ENCODE assay signal across 17 cellular contexts in genomic region chr7:6403907-6404306, GRCh38. TPM values are rescaled to one million over a fixed set of nuclear protein-coding genes. Genes with fewer than 3 reads are reported as not detected.
DNase-seq lines count a peak whose midpoint lies in the region; ATAC-seq and TF ChIP-seq lines count a peak whose summit lies in the region.
"Had no signal": no experiment of that assay in that cellular context is flagged by ENCODE, and none has a peak within 500 bp of the region (broad histone marks: within the 10 kb centered on the region; RNA-seq: fewer than 3 reads in every experiment).

No MANE protein-coding gene starts in this region.

- H3K9me3 Mint-ChIP-seq in activated naive CD8-positive, alpha-beta T cell treated with anti-CD3 and anti-CD28 coated beads, Interleukin-2, amount 10 ng/mL, durations not matched to agents 7 days and 5 days = no peaks in the 10 kb centered on the region
- no peaks in the 10 kb centered on the region for H3K9me3 Mint-ChIP-seq in activated naive CD8-positive, alpha-beta T cell treated with anti-CD3 and anti-CD28 coated beads for 36 hours
- H3K9me3 Mint-ChIP-seq in MCF 10A (ENCODE audit: unreplicated experiment) (no peaks in the 10 kb centered on the region), mesothelial cell of epicardium (no peaks in the 10 kb centered on the region)

- DNase-seq in activated naive CD8-positive, alpha-beta T cell treated with anti-CD3 and anti-CD28 coated beads, Interleukin-2, amount 10 ng/mL, durations not matched to agents 7 days and 5 days = no peak
- DNase-seq in activated naive CD8-positive, alpha-beta T cell treated with anti-CD3 and anti-CD28 coated beads for 36 hours = no peak
- DNase-seq in MCF 10A (ENCODE audit: unreplicated experiment) (no peak), mesothelial cell of epicardium (ENCODE audit: low spot score in 2 of 2, unreplicated experiment in 2 of 2) (no peak), vagina (ENCODE audit: extremely low spot score in 2 of 2) (no peak), NCI-H1417 (lab: John Stamatoyannopoulos, UW) (no peak), midbrain (lab: John Stamatoyannopoulos, UW) (no peak), AG08395 (ENCODE audit: low spot score) (no peak)
- DNase-seq: activated CD4-positive, alpha-beta T cell treated with anti-CD3 and anti-CD28 coated beads, Interleukin-2, amount 50 U/mL, for 1 hour; activated effector memory CD4-positive, alpha-beta T cell treated with Interleukin-2 at 50 U/mL for 16 hours; DMS153; hypothalamus; NCI-H2029 treated with DMSO at 0.1 percent for 48 hours; NCI-H748 treated with DMSO at 0.1 percent for 48 hours; T1000 had no signal

- H3K27me3 Mint-ChIP-seq in activated naive CD8-positive, alpha-beta T cell treated with anti-CD3 and anti-CD28 coated beads, Interleukin-2, amount 10 ng/mL, durations not matched to agents 7 days and 5 days = no peaks in the 10 kb centered on the region
- no peaks in the 10 kb centered on the region for H3K27me3 Mint-ChIP-seq in activated naive CD8-positive, alpha-beta T cell treated with anti-CD3 and anti-CD28 coated beads for 36 hours
- H3K27me3 Mint-ChIP-seq in MCF 10A (ENCODE audit: insufficient read depth, unreplicated experiment) (no peaks in the 10 kb centered on the region), mesothelial cell of epicardium (ENCODE audit: low read depth) (no peaks in the 10 kb centered on the region)

- intact Hi-C loops in MCF 10A (cut with micrococcal nuclease) = no loop called here
- intact Hi-C loops in vagina (cut with DNase I) = no loop called here

- CTCF ChIA-PET in MCF 10A (lab: Yijun Ruan, JAX) = interaction anchor here (1.1 to 1.5 kb wide), 2 partner anchors 18 to 20 kb away, joined by 3 to 4 read pairs; no protein-coding TSS in a partner anchor

- no peaks in the 10 kb centered on the region for H3K27me3 ChIP-seq in vagina

- no peak for TF ChIP-seq POLR2A in vagina (IDR thresholded peaks at IDR 0.05)

- peaks cover 24% of the 10 kb centered on the region for H3K36me3 Mint-ChIP-seq in activated naive CD8-positive, alpha-beta T cell treated with anti-CD3 and anti-CD28 coated beads, Interleukin-2, amount 10 ng/mL, durations not matched to agents 7 days and 5 days
- H3K36me3 Mint-ChIP-seq in activated naive CD8-positive, alpha-beta T cell treated with anti-CD3 and anti-CD28 coated beads for 36 hours = peaks cover 28% of the 10 kb centered on the region
- H3K36me3 Mint-ChIP-seq in MCF 10A (ENCODE audit: insufficient read depth, unreplicated experiment) (peaks cover 89% of the 10 kb centered on the region), mesothelial cell of epicardium (peaks cover 52% of the 10 kb centered on the region)

- TF ChIP-seq CTCF in MCF 10A (IDR thresholded peaks at IDR 0.05; ENCODE audit: unreplicated experiment) (no peak), mesothelial cell of epicardium (IDR thresholded peaks at IDR 0.05; ENCODE audit: unreplicated experiment) (no peak), vagina (IDR thresholded peaks at IDR 0.05) (no peak)

- H3K4me3 Mint-ChIP-seq in activated naive CD8-positive, alpha-beta T cell treated with anti-CD3 and anti-CD28 coated beads, Interleukin-2, amount 10 ng/mL, durations not matched to agents 7 days and 5 days = no peak overlapping the region
- no peak overlapping the region for H3K4me3 Mint-ChIP-seq in activated naive CD8-positive, alpha-beta T cell treated with anti-CD3 and anti-CD28 coated beads for 36 hours
- H3K4me3 Mint-ChIP-seq in MCF 10A (ENCODE audit: unreplicated experiment) (no peak overlapping the region), mesothelial cell of epicardium (no peak overlapping the region)

- peak overlapping the region; percentile 10 for H3K27ac ChIP-seq in vagina

- BruUV-seq in MCF 10A (replicated peaks; lab: Mats Ljungman, UMichigan) = no TSS peak

- no peaks in the 10 kb centered on the region for H3K9me3 ChIP-seq in vagina

- H3K4me3 ChIP-seq in vagina = no peak overlapping the region

- peaks cover 9% of the 10 kb centered on the region for H3K4me1 Mint-ChIP-seq in activated naive CD8-positive, alpha-beta T cell treated with anti-CD3 and anti-CD28 coated beads, Interleukin-2, amount 10 ng/mL, durations not matched to agents 7 days and 5 days
- H3K4me1 Mint-ChIP-seq in activated naive CD8-positive, alpha-beta T cell treated with anti-CD3 and anti-CD28 coated beads for 36 hours = peaks cover 6% of the 10 kb centered on the region
- H3K4me1 Mint-ChIP-seq in MCF 10A (ENCODE audit: insufficient read depth, unreplicated experiment) = peaks cover 25% of the 10 kb centered on the region
- peaks cover 14% of the 10 kb centered on the region for H3K4me1 Mint-ChIP-seq in mesothelial cell of epicardium

- H3K36me3 ChIP-seq in vagina = peaks cover 0 to 79% of the 10 kb centered on the region in 2 donors

- peaks cover 21% of the 10 kb centered on the region for H3K4me1 ChIP-seq in vagina

- POLR2A ChIA-PET in activated naive CD8-positive, alpha-beta T cell treated with anti-CD3 and anti-CD28 coated beads, Interleukin-2, amount 10 ng/mL, durations not matched to agents 7 days and 5 days (lab: Charles Lee) = no interaction called here
- POLR2A ChIA-PET in MCF 10A (lab: Yijun Ruan, JAX) = interaction anchor here (1.1 to 2.5 kb wide), 2 partner anchors 36 to 44 kb away, joined by 3 to 7 read pairs; partner anchors contain the start of gene DAGLB

- peak overlapping the region; percentile 11 for H3K27ac Mint-ChIP-seq in activated naive CD8-positive, alpha-beta T cell treated with anti-CD3 and anti-CD28 coated beads, Interleukin-2, amount 10 ng/mL, durations not matched to agents 7 days and 5 days
- no peak overlapping the region for H3K27ac Mint-ChIP-seq in activated naive CD8-positive, alpha-beta T cell treated with anti-CD3 and anti-CD28 coated beads for 36 hours
- H3K27ac Mint-ChIP-seq in MCF 10A (ENCODE audit: low read depth, unreplicated experiment) = peak overlapping the region; percentile 79
- peak overlapping the region; percentile 82 for H3K27ac Mint-ChIP-seq in mesothelial cell of epicardium

- no peak for ATAC-seq in activated naive CD8-positive, alpha-beta T cell treated with anti-CD3 and anti-CD28 coated beads, Interleukin-2, amount 10 ng/mL, durations not matched to agents 7 days and 5 days (ENCODE audit: low read depth)
- ATAC-seq: HCT116, Right ventricle myocardium inferior had no signal

RNA-seq across cellular contexts. Expression of gene RAC1, which starts 29.6 kb away (rescaled TPM):
- total RNA-seq in activated naive CD8-positive, alpha-beta T cell treated with anti-CD3 and anti-CD28 coated beads, Interleukin-2, amount 10 ng/mL, durations not matched to agents 7 days and 5 days = 100 to 1,000 TPM; 144 to 149 TPM
- total RNA-seq in activated naive CD8-positive, alpha-beta T cell treated with anti-CD3 and anti-CD28 coated beads for 36 hours = 100 to 1,000 TPM; 203 TPM
- total RNA-seq in MCF 10A (2022) (236 and 278 TPM in 2 replicates), mesothelial cell of epicardium (213 to 221 TPM (median 214 TPM) in 3 replicates), vagina (190 TPM)

RNA-seq across cellular contexts. Expression of gene DAGLB, which starts 43.8 kb away (rescaled TPM):
- 10 to 100 TPM; 32.3 to 37.2 TPM for total RNA-seq in activated naive CD8-positive, alpha-beta T cell treated with anti-CD3 and anti-CD28 coated beads, Interleukin-2, amount 10 ng/mL, durations not matched to agents 7 days and 5 days
- 10 to 100 TPM; 15.7 to 17.1 TPM for total RNA-seq in activated naive CD8-positive, alpha-beta T cell treated with anti-CD3 and anti-CD28 coated beads for 36 hours
- total RNA-seq in MCF 10A (2022) (28.9 and 29.5 TPM in 2 replicates), mesothelial cell of epicardium (20.9 to 24.3 TPM (median 24.1 TPM) in 3 replicates), vagina (22.1 TPM)

RNA-seq across cellular contexts. Expression of gene FAM220A, which starts 55.1 kb away (rescaled TPM):
- total RNA-seq in activated naive CD8-positive, alpha-beta T cell treated with anti-CD3 and anti-CD28 coated beads, Interleukin-2, amount 10 ng/mL, durations not matched to agents 7 days and 5 days = 10 to 100 TPM; 12.0 to 19.0 TPM
- 10 to 100 TPM; 13.7 to 15.5 TPM for total RNA-seq in activated naive CD8-positive, alpha-beta T cell treated with anti-CD3 and anti-CD28 coated beads for 36 hours
- total RNA-seq in MCF 10A (2022) (25.2 and 25.7 TPM in 2 replicates), mesothelial cell of epicardium (21.6 to 30.4 TPM (median 21.7 TPM) in 3 replicates), vagina (9.6 TPM)
